In genomic region chr1:26792924-26793323, GRCh38 we compare ENCODE assay signal across 17 cellular contexts. TPM values are rescaled to one million over a fixed set of nuclear protein-coding genes. Genes with fewer than 3 reads are reported as not detected.
DNase-seq lines count a peak whose midpoint lies in the region; ATAC-seq, FAIRE-seq and TF ChIP-seq lines count a peak whose summit lies in the region.
"Had no signal": no experiment of that assay in that cellular context is flagged by ENCODE, and none has a peak within 500 bp of the region (broad histone marks: within the 10 kb centered on the region; RNA-seq: fewer than 3 reads in every experiment).

No MANE protein-coding gene starts in this region.

- no peak for DNase-seq in HepG2 (ENCODE audit: low spot score)
- no peak for DNase-seq in right lobe of liver
- DNase-seq in activated CD8-positive, alpha-beta T cell treated with anti-CD3 and anti-CD28 coated beads for 36 hours, result no peak
- no peak for DNase-seq in K562 (ENCODE audit: extremely low read depth in 1 of 4, low spot score in 3 of 4)
- DNase-seq in nephron progenitor cell, result no peak
- DNase-seq in smooth muscle cell (lab: John Stamatoyannopoulos, UW; ENCODE audit: unreplicated experiment), result no peak
- DNase-seq: C1 segment of cervical spinal cord, Caco-2, DMS153, HFFc6, NCI-H1092, NCI-H2081 treated with DMSO at 0.1 percent for 48 hours, NCI-H510A treated with DMSO at 0.1 percent for 48 hours had no signal

- TF ChIP-seq EP300 in HepG2 (IDR thresholded peaks at IDR 0.05; ENCODE audit: low read depth in 2 of 2, low read length in 2 of 2) (no peak), HepG2 (CRISPR knock-in tag; IDR thresholded peaks at IDR 0.05; ENCODE audit: borderline replicate concordance) (no peak), K562 (IDR thresholded peaks at IDR 0.05; ENCODE audit: low read length) (no peak)

- H3K4me3 Mint-ChIP-seq in activated CD8-positive, alpha-beta T cell treated with anti-CD3 and anti-CD28 coated beads for 36 hours, result no peak overlapping the region
- no peak overlapping the region for H3K4me3 Mint-ChIP-seq in stimulated activated memory B cell treated with anti-CD40 and anti-IgM and Interleukin-4, amounts not matched to agents 10 μg/mL and 1 μg/mL and 100 μg/mL, for 72 hours
- H3K4me3 Mint-ChIP-seq in nephron progenitor cell, result no peak overlapping the region
- H3K4me3 Mint-ChIP-seq: HFFc6 had no signal

- H3K36me3 ChIP-seq in HepG2 (replicated peaks in 1 of 2; ENCODE audit: control insufficient read depth in 1 of 2, insufficient read depth in 2 of 2, low read length in 2 of 2) (peaks cover 0 to 19% of the 10 kb centered on the region in 2 experiments; a peak in 3 of 5 replicates), right lobe of liver (no peaks in the 10 kb centered on the region), K562 (ENCODE audit: control insufficient read depth, insufficient read depth, low read length) (peaks cover 13% of the 10 kb centered on the region; the same call in 1 of the 3 replicates), smooth muscle cell (ENCODE audit: low read depth) (no peaks in the 10 kb centered on the region)

- peaks cover 6% of the 10 kb centered on the region for H3K79me2 ChIP-seq in HepG2 (ENCODE audit: insufficient read depth, low read length)
- peaks cover 27% of the 10 kb centered on the region for H3K79me2 ChIP-seq in K562 (ENCODE audit: control insufficient read depth, insufficient read depth, low read length)
- no peaks in the 10 kb centered on the region for H3K79me2 ChIP-seq in smooth muscle cell (ENCODE audit: low read depth)

- no peak overlapping the region for H3K9ac ChIP-seq in HepG2 (ENCODE audit: insufficient read depth, low read depth, low read length)
- H3K9ac ChIP-seq in K562 (ENCODE audit: insufficient read depth in 1 of 2, low read depth in 2 of 2, low read length in 2 of 2), result no peak overlapping the region
- H3K9ac ChIP-seq in smooth muscle cell (ENCODE audit: low read depth), result no peak overlapping the region

- H3K4me3 ChIP-seq in HepG2 (replicated peaks in 1 of 3; ENCODE audit: insufficient read depth in 1 of 3, low read depth in 2 of 3, low read length in 3 of 3) (no peak overlapping the region), right lobe of liver (no peak overlapping the region), K562 (no peak overlapping the region), smooth muscle cell (no peak overlapping the region)

- POLR2A ChIA-PET in HepG2 (lab: Yijun Ruan, JAX), result no interaction called here
- POLR2A ChIA-PET in activated CD8-positive, alpha-beta T cell treated with anti-CD3 and anti-CD28 coated beads for 36 hours (lab: Charles Lee), result no interaction called here
- POLR2A ChIA-PET in K562 (lab: Yijun Ruan, JAX), result no interaction called here

- H3K27ac ChIP-seq in HepG2 (ENCODE audit: extremely low read length, insufficient read depth, low read length) (no peak overlapping the region), right lobe of liver (no peak overlapping the region), K562 (ENCODE audit: extremely low read depth, low read depth, low read length) (no peak overlapping the region), smooth muscle cell (ENCODE audit: low read depth) (no peak overlapping the region)

- H3K9me3 ChIP-seq in HepG2 (ENCODE audit: low read length), result no peaks in the 10 kb centered on the region
- no peaks in the 10 kb centered on the region for H3K9me3 ChIP-seq in right lobe of liver
- H3K9me3 ChIP-seq in K562 (replicated peaks; ENCODE audit: control insufficient read depth, insufficient read depth, low read depth, low read length), result no peaks in the 10 kb centered on the region
- no peaks in the 10 kb centered on the region for H3K9me3 ChIP-seq in smooth muscle cell (replicated peaks; ENCODE audit: low read depth)
- H3K9me3 ChIP-seq: Caco-2 had no signal

- ATAC-seq in HepG2, result no peak
- no peak for ATAC-seq in right lobe of liver
- no peak for ATAC-seq in activated CD8-positive, alpha-beta T cell treated with anti-CD3 and anti-CD28 coated beads for 36 hours
- no peak for ATAC-seq in K562
- no peak for ATAC-seq in stimulated activated memory B cell treated with anti-CD40 and anti-IgM and Interleukin-4, amounts not matched to agents 10 μg/mL and 1 μg/mL and 100 μg/mL, for 72 hours
- ATAC-seq in GM21360 (IDR thresholded peaks at IDR 0.05; ENCODE audit: unreplicated experiment), result no peak
- ATAC-seq: Panc1 had no signal

- 98% methylated on average over 2 of the region's 2 CpGs for WGBS in HepG2 (ENCODE audit: low lambda C conversion rate)
- 85% methylated on average over 2 of the region's 2 CpGs for WGBS in right lobe of liver (ENCODE audit: insufficient coverage, low coverage, low lambda C conversion rate, missing lambda C conversion rate)
- WGBS in K562 (ENCODE audit: insufficient coverage, low coverage, missing lambda C conversion rate), result 98% methylated on average over 2 of the region's 2 CpGs
- 91% methylated on average over 2 of the region's 2 CpGs for WGBS in smooth muscle cell (ENCODE audit: low lambda C conversion rate)

- H3K4me1 ChIP-seq in HepG2 (ENCODE audit: insufficient read depth, low read length) (peaks cover 20% of the 10 kb centered on the region), right lobe of liver (peaks cover 0 to 39% (median 18%) of the 10 kb centered on the region in 4 donors), K562 (replicated peaks in 1 of 2; ENCODE audit: control insufficient read depth in 2 of 2, insufficient read depth in 2 of 2, low read length in 2 of 2) (peaks cover 25 to 57% of the 10 kb centered on the region in 2 experiments), smooth muscle cell (ENCODE audit: low read depth) (peaks cover 3% of the 10 kb centered on the region)
- H3K4me1 ChIP-seq: Caco-2 had no signal

- H2AFZ ChIP-seq in HepG2 (ENCODE audit: low read length), result no peak overlapping the region
- H2AFZ ChIP-seq in K562 (ENCODE audit: low read depth, low read length), result no peak overlapping the region
- H2AFZ ChIP-seq in smooth muscle cell (ENCODE audit: low read depth), result no peak overlapping the region

- no peaks in the 10 kb centered on the region for H3K9me3 Mint-ChIP-seq in activated CD8-positive, alpha-beta T cell treated with anti-CD3 and anti-CD28 coated beads for 36 hours
- no peaks in the 10 kb centered on the region for H3K9me3 Mint-ChIP-seq in stimulated activated memory B cell treated with anti-CD40 and anti-IgM and Interleukin-4, amounts not matched to agents 10 μg/mL and 1 μg/mL and 100 μg/mL, for 72 hours
- no peaks in the 10 kb centered on the region for H3K9me3 Mint-ChIP-seq in nephron progenitor cell
- H3K9me3 Mint-ChIP-seq: HFFc6 had no signal

- H4K20me1 ChIP-seq in HepG2 (ENCODE audit: insufficient read depth, low read length) (no peaks in the 10 kb centered on the region), K562 (replicated peaks; ENCODE audit: control insufficient read depth, insufficient read depth, low read length) (no peaks in the 10 kb centered on the region), smooth muscle cell (ENCODE audit: low read depth) (no peaks in the 10 kb centered on the region)

- peak overlapping the region; percentile 44 for H3K27ac Mint-ChIP-seq in activated CD8-positive, alpha-beta T cell treated with anti-CD3 and anti-CD28 coated beads for 36 hours
- peak overlapping the region; percentile 6 for H3K27ac Mint-ChIP-seq in stimulated activated memory B cell treated with anti-CD40 and anti-IgM and Interleukin-4, amounts not matched to agents 10 μg/mL and 1 μg/mL and 100 μg/mL, for 72 hours
- H3K27ac Mint-ChIP-seq in nephron progenitor cell, result no peak overlapping the region
- H3K27ac Mint-ChIP-seq: HFFc6 had no signal

- H3K9me1 ChIP-seq in K562 (ENCODE audit: control insufficient read depth, insufficient read depth, low read length), result no peaks in the 10 kb centered on the region

- TF ChIP-seq CTCF in HepG2 (CRISPR knock-in tag; IDR thresholded peaks at IDR 0.05) (no peak), right lobe of liver (IDR thresholded peaks at IDR 0.05) (no peak), K562 (IDR thresholded peaks at IDR 0.05 in 2 of 3, conservative IDR thresholded peaks at IDR 0.05 in 1 of 3; ENCODE audit: insufficient read depth in 2 of 3, low read depth in 1 of 3, low read length in 3 of 3) (no peak), nephron progenitor cell (IDR thresholded peaks at IDR 0.05) (no peak), smooth muscle cell (IDR thresholded peaks at IDR 0.05; ENCODE audit: borderline replicate concordance, insufficient read depth, poor library complexity, severe bottlenecking) (no peak)
- TF ChIP-seq CTCF in activated CD8-positive, alpha-beta T cell treated with anti-CD3 and anti-CD28 coated beads for 36 hours (IDR thresholded peaks at IDR 0.05), result no peak

- no peaks in the 10 kb centered on the region for H3F3A ChIP-seq in smooth muscle cell (ENCODE audit: low read depth)

- TF ChIP-seq RAD21 in HepG2 (CRISPR knock-in tag; IDR thresholded peaks at IDR 0.05), result no peak
- no peak for TF ChIP-seq RAD21 in K562 (CRISPR knock-in tag; conservative IDR thresholded peaks at IDR 0.05 in 1 of 2, IDR thresholded peaks at IDR 0.05 in 1 of 2)

- H3K4me2 ChIP-seq in HepG2 (ENCODE audit: low read depth, low read length) (no peak overlapping the region), K562 (ENCODE audit: insufficient read depth, low read length) (no peak overlapping the region), smooth muscle cell (no peak overlapping the region)

- H3K27me3 Mint-ChIP-seq in activated CD8-positive, alpha-beta T cell treated with anti-CD3 and anti-CD28 coated beads for 36 hours, result no peaks in the 10 kb centered on the region
- no peaks in the 10 kb centered on the region for H3K27me3 Mint-ChIP-seq in stimulated activated memory B cell treated with anti-CD40 and anti-IgM and Interleukin-4, amounts not matched to agents 10 μg/mL and 1 μg/mL and 100 μg/mL, for 72 hours
- H3K27me3 Mint-ChIP-seq in nephron progenitor cell (ENCODE audit: low read depth, poor library complexity), result peaks cover 3% of the 10 kb centered on the region

- H3K27me3 ChIP-seq in HepG2 (ENCODE audit: control insufficient read depth in 1 of 2, insufficient read depth in 2 of 2, low read length in 2 of 2) (no peaks in the 10 kb centered on the region; a peak in 1 of 5 replicates), right lobe of liver (no peaks in the 10 kb centered on the region), K562 (ENCODE audit: control insufficient read depth in 2 of 2, insufficient read depth in 2 of 2, low read length in 2 of 2) (no peaks in the 10 kb centered on the region), smooth muscle cell (ENCODE audit: low read depth) (no peaks in the 10 kb centered on the region)

- H3K36me3 Mint-ChIP-seq in activated CD8-positive, alpha-beta T cell treated with anti-CD3 and anti-CD28 coated beads for 36 hours (ENCODE audit: low read depth), result peaks cover 48% of the 10 kb centered on the region
- peaks cover 41% of the 10 kb centered on the region for H3K36me3 Mint-ChIP-seq in stimulated activated memory B cell treated with anti-CD40 and anti-IgM and Interleukin-4, amounts not matched to agents 10 μg/mL and 1 μg/mL and 100 μg/mL, for 72 hours
- H3K36me3 Mint-ChIP-seq in nephron progenitor cell (ENCODE audit: low read depth), result peaks cover 35% of the 10 kb centered on the region

- CTCF ChIA-PET in HepG2 (lab: Yijun Ruan, JAX; ENCODE audit: low intra/inter-chr PET ratio, low total read pairs), result no interaction called here
- CTCF ChIA-PET in activated CD8-positive, alpha-beta T cell treated with anti-CD3 and anti-CD28 coated beads for 36 hours (lab: Charles Lee), result interaction anchor here (1.2 to 1.6 kb wide), 2 partner anchors 9 to 191 kb away, joined by 3 read pairs; no protein-coding TSS in a partner anchor
- CTCF ChIA-PET in K562 (lab: Yijun Ruan, JAX; ENCODE audit: low intra/inter-chr PET ratio), result interaction anchor here (0.6 kb wide), 1 partner anchor 108 kb away, joined by 4 read pairs; no protein-coding TSS in a partner anchor

- BruUV-seq in HepG2 (replicated peaks; lab: Mats Ljungman, UMichigan), result no TSS peak
- BruUV-seq in K562 (replicated peaks; lab: Mats Ljungman, UMichigan), result no TSS peak

- TF ChIP-seq POLR2A in HepG2 (IDR thresholded peaks at IDR 0.05; ENCODE audit: insufficient read depth in 1 of 2, low read depth in 2 of 2, low read length in 2 of 2) (no peak), right lobe of liver (IDR thresholded peaks at IDR 0.05) (no peak), K562 (conservative IDR thresholded peaks at IDR 0.05) (no peak)

- FAIRE-seq in HepG2 (lab: Jason Lieb, UNC) (no peak), K562 (lab: Jason Lieb, UNC) (no peak)
- FAIRE-seq: GM12892 had no signal

- intact Hi-C loops in HepG2 (cut with micrococcal nuclease; ENCODE audit: unreplicated experiment), result no loop called here
- intact Hi-C loops in right lobe of liver (cut with DNase I), result loop anchor here (5.0 to 10.0 kb wide), 2 partner anchors 188 to 191 kb away; no protein-coding TSS in a partner anchor
- intact Hi-C loops in activated CD8-positive, alpha-beta T cell treated with anti-CD3 and anti-CD28 coated beads for 36 hours (cut with micrococcal nuclease), result no loop called here
- intact Hi-C loops in K562 (cut with micrococcal nuclease), result loop anchor here (5.0 kb wide), 1 partner anchor 84 kb away; no protein-coding TSS in a partner anchor

- in situ Hi-C loops in HepG2 (cut with HindIII; ENCODE audit: extremely low pct_ligation_motif_present, low pct_unique_long_range_greater_than_20kb) (no loop called here), K562 (cut with MboI) (no loop called here)

- H3K4me1 Mint-ChIP-seq in activated CD8-positive, alpha-beta T cell treated with anti-CD3 and anti-CD28 coated beads for 36 hours (ENCODE audit: low read depth), result peaks cover 48% of the 10 kb centered on the region
- peaks cover 28% of the 10 kb centered on the region for H3K4me1 Mint-ChIP-seq in stimulated activated memory B cell treated with anti-CD40 and anti-IgM and Interleukin-4, amounts not matched to agents 10 μg/mL and 1 μg/mL and 100 μg/mL, for 72 hours
- H3K4me1 Mint-ChIP-seq in nephron progenitor cell, result peaks cover 59% of the 10 kb centered on the region

RNA-seq across cellular contexts. Expression of gene PIGV, which starts 5.2 kb away (rescaled TPM):
- total RNA-seq in HepG2 (2016; rRNA removed; fragmentation: Illumina TruSeq; extraction: Trizol), result 7.9 and 13.5 TPM in 2 replicates
- total RNA-seq in HepG2 (2016; cell fraction: cytosol; rRNA removed; fragmentation: Illumina TruSeq; extraction: Trizol; ENCODE audit: low read depth), result 4.3 and 4.8 TPM in 2 replicates
- total RNA-seq in HepG2 (2016; cell fraction: insoluble cytoplasmic fraction; rRNA removed; fragmentation: Illumina TruSeq; extraction: Trizol), result 8.9 and 14.1 TPM in 2 replicates
- 9.7 and 9.9 TPM in 2 replicates for total RNA-seq in HepG2 (2016; cell fraction: membrane; rRNA removed; fragmentation: Illumina TruSeq; extraction: Trizol)
- total RNA-seq in HepG2 (2016; cell fraction: nucleus; rRNA removed; fragmentation: Illumina TruSeq; extraction: Trizol), result 14.6 and 15.0 TPM in 2 replicates
- polyA plus RNA-seq in HepG2 (2011; rRNA removed), result 22.7 and 26.0 TPM in 2 replicates
- polyA plus RNA-seq in HepG2 (2011; cell fraction: cytosol; rRNA removed), result 21.0 and 27.5 TPM in 2 replicates
- polyA plus RNA-seq in HepG2 (2011; cell fraction: nucleus; rRNA removed), result 14.3 and 18.5 TPM in 2 replicates
- polyA plus RNA-seq in HepG2 (2012), result 13.6 and 14.8 TPM in 2 replicates
- 2.9 and 4.4 TPM in 2 replicates for polyA plus RNA-seq in HepG2 (2016; cell fraction: cytosol; fragmentation: Illumina TruSeq; extraction: Trizol; ENCODE audit: low read depth)
- polyA plus RNA-seq in HepG2 (2016; cell fraction: insoluble cytoplasmic fraction; fragmentation: Illumina TruSeq; extraction: Trizol; ENCODE audit: low read depth), result 6.7 and 7.2 TPM in 2 replicates
- polyA plus RNA-seq in HepG2 (2016; cell fraction: membrane; fragmentation: Illumina TruSeq; extraction: Trizol; ENCODE audit: low read depth), result 5.3 and 7.0 TPM in 2 replicates
- polyA plus RNA-seq in HepG2 (2016; cell fraction: nucleus; fragmentation: Illumina TruSeq; extraction: Trizol; ENCODE audit: insufficient read depth, low read depth), result 16.2 and 17.4 TPM in 2 replicates
- 41.6 and 80.7 TPM in 2 replicates for polyA minus RNA-seq in HepG2 (2011; rRNA and poly(A)+ RNA removed; ENCODE audit: low replicate concordance)
- 15.5 and 15.7 TPM in 2 replicates for polyA minus RNA-seq in HepG2 (2011; cell fraction: cytosol; rRNA and poly(A)+ RNA removed)
- polyA minus RNA-seq in HepG2 (2011; cell fraction: nucleus; rRNA and poly(A)+ RNA removed), result 11.7 and 14.5 TPM in 2 replicates
- 10 to 100 TPM; 13.2 to 27.8 (median 19.2) TPM for total RNA-seq in right lobe of liver
- 10 to 100 TPM; 21.2 to 23.9 TPM for total RNA-seq in activated CD8-positive, alpha-beta T cell treated with anti-CD3 and anti-CD28 coated beads for 36 hours
- 20.0 and 33.4 TPM in 2 replicates for total RNA-seq in K562 (2011; cell fraction: chromatin; rRNA removed; ENCODE audit: low replicate concordance)
- total RNA-seq in K562 (2011; cell fraction: nucleolus; rRNA removed), result 34.2 and 35.1 TPM in 2 replicates
- total RNA-seq in K562 (2011; cell fraction: nucleoplasm; rRNA removed), result 38.2 and 47.9 TPM in 2 replicates
- total RNA-seq in K562 (2014; rRNA removed), result 8.4 and 11.3 TPM in 2 replicates
- 11.0 and 11.1 TPM in 2 replicates for total RNA-seq in K562 (2014; rRNA removed; fragmentation: Illumina TruSeq; extraction: Trizol)
- total RNA-seq in K562 (2015; rRNA removed; fragmentation: Illumina TruSeq; extraction: Trizol), result 12.0 and 12.2 TPM in 2 replicates
- total RNA-seq in K562 (2021), result 11.2 and 14.7 TPM in 2 replicates
- polyA plus RNA-seq in K562 (2011; rRNA removed), result 21.8 and 25.5 TPM in 2 replicates
- 27.4 and 41.1 TPM in 2 replicates for polyA plus RNA-seq in K562 (2011; cell fraction: cytosol; rRNA removed)
- polyA plus RNA-seq in K562 (2011; cell fraction: nucleus; rRNA removed), result 33.7 and 36.0 TPM in 2 replicates
- 14.0 and 14.4 TPM in 2 replicates for polyA plus RNA-seq in K562 (2012)
- 10.8 and 12.7 TPM in 2 replicates for polyA plus RNA-seq in K562 (2014; fragmentation: Illumina TruSeq; extraction: Trizol)
- 10 to 100 TPM; 11.3 to 11.7 TPM for polyA plus RNA-seq in K562 (2014; fragmentation: Nextera tagmentation; extraction: Ambion mirVana)
- 9.3 and 9.4 TPM in 2 replicates for polyA plus RNA-seq in K562 (2014; rRNA removed)
- polyA minus RNA-seq in K562 (2011; rRNA and poly(A)+ RNA removed), result 21.7 and 27.4 TPM in 2 replicates
- polyA minus RNA-seq in K562 (2011; cell fraction: cytosol; rRNA and poly(A)+ RNA removed), result 8.1 and 9.8 TPM in 2 replicates
- polyA minus RNA-seq in K562 (2011; cell fraction: nucleus; rRNA and poly(A)+ RNA removed), result 10.8 and 16.6 TPM in 2 replicates
- 9.9 and 13.8 TPM in 2 replicates for total RNA-seq in smooth muscle cell
- 8.7 and 9.4 TPM in 2 replicates for polyA plus RNA-seq in smooth muscle cell

RNA-seq across cellular contexts. Expression of gene ZDHHC18, which starts 33.6 kb away (rescaled TPM):
- total RNA-seq in HepG2 (2016; rRNA removed; fragmentation: Illumina TruSeq; extraction: Trizol) (9.0 and 13.2 TPM in 2 replicates), right lobe of liver (10 to 100 TPM in 5 of 6 experiments, 1 to 10 TPM in 1; 9.6 to 16.9 (median 14.1) TPM), K562 (2014; rRNA removed) (8.2 and 12.4 TPM in 2 replicates), K562 (2014; rRNA removed; fragmentation: Illumina TruSeq; extraction: Trizol) (9.5 and 15.5 TPM in 2 replicates), K562 (2015; rRNA removed; fragmentation: Illumina TruSeq; extraction: Trizol) (13.3 and 15.8 TPM in 2 replicates), K562 (2021) (27.4 and 28.9 TPM in 2 replicates), smooth muscle cell (16.7 and 52.5 TPM in 2 replicates)
- total RNA-seq in HepG2 (2016; cell fraction: cytosol; rRNA removed; fragmentation: Illumina TruSeq; extraction: Trizol; ENCODE audit: low read depth), result 6.6 and 7.7 TPM in 2 replicates
- total RNA-seq in HepG2 (2016; cell fraction: insoluble cytoplasmic fraction; rRNA removed; fragmentation: Illumina TruSeq; extraction: Trizol), result 7.9 and 11.9 TPM in 2 replicates
- total RNA-seq in HepG2 (2016; cell fraction: membrane; rRNA removed; fragmentation: Illumina TruSeq; extraction: Trizol), result 21.8 and 26.5 TPM in 2 replicates
- total RNA-seq in HepG2 (2016; cell fraction: nucleus; rRNA removed; fragmentation: Illumina TruSeq; extraction: Trizol), result 9.5 and 10.6 TPM in 2 replicates
- polyA plus RNA-seq in HepG2 (2011; rRNA removed) (35.3 and 40.6 TPM in 2 replicates), K562 (2011; rRNA removed) (31.6 and 51.2 TPM in 2 replicates), K562 (2014; fragmentation: Illumina TruSeq; extraction: Trizol) (31.0 and 35.6 TPM in 2 replicates), K562 (2014; fragmentation: Nextera tagmentation; extraction: Ambion mirVana) (under 1 TPM; 0.42 to 0.45 TPM), K562 (2014; rRNA removed) (23.7 and 27.8 TPM in 2 replicates), smooth muscle cell (20.3 and 20.8 TPM in 2 replicates)
- 29.0 and 30.0 TPM in 2 replicates for polyA plus RNA-seq in HepG2 (2011; cell fraction: cytosol; rRNA removed)
- 32.6 and 39.8 TPM in 2 replicates for polyA plus RNA-seq in HepG2 (2011; cell fraction: nucleus; rRNA removed)
- polyA plus RNA-seq in HepG2 (2012), result 12.9 and 16.3 TPM in 2 replicates
- polyA plus RNA-seq in HepG2 (2016; cell fraction: cytosol; fragmentation: Illumina TruSeq; extraction: Trizol; ENCODE audit: low read depth), result 13.9 and 14.2 TPM in 2 replicates
- polyA plus RNA-seq in HepG2 (2016; cell fraction: insoluble cytoplasmic fraction; fragmentation: Illumina TruSeq; extraction: Trizol; ENCODE audit: low read depth), result 13.2 and 16.6 TPM in 2 replicates
- polyA plus RNA-seq in HepG2 (2016; cell fraction: membrane; fragmentation: Illumina TruSeq; extraction: Trizol; ENCODE audit: low read depth), result 30.8 and 32.0 TPM in 2 replicates
- polyA plus RNA-seq in HepG2 (2016; cell fraction: nucleus; fragmentation: Illumina TruSeq; extraction: Trizol; ENCODE audit: insufficient read depth, low read depth), result 19.3 and 23.8 TPM in 2 replicates
- polyA minus RNA-seq in HepG2 (2011; rRNA and poly(A)+ RNA removed; ENCODE audit: low replicate concordance), result 33.5 and 53.0 TPM in 2 replicates
- polyA minus RNA-seq in HepG2 (2011; cell fraction: cytosol; rRNA and poly(A)+ RNA removed), result 11.3 and 14.6 TPM in 2 replicates
- polyA minus RNA-seq in HepG2 (2011; cell fraction: nucleus; rRNA and poly(A)+ RNA removed), result 8.4 and 8.7 TPM in 2 replicates
- total RNA-seq in activated CD8-positive, alpha-beta T cell treated with anti-CD3 and anti-CD28 coated beads for 36 hours, result 10 to 100 TPM; 55.0 to 61.3 TPM
- total RNA-seq in K562 (2011; cell fraction: chromatin; rRNA removed; ENCODE audit: low replicate concordance), result 27.0 and 63.1 TPM in 2 replicates
- 34.0 and 36.3 TPM in 2 replicates for total RNA-seq in K562 (2011; cell fraction: nucleolus; rRNA removed)
- 42.0 and 65.9 TPM in 2 replicates for total RNA-seq in K562 (2011; cell fraction: nucleoplasm; rRNA removed)
- 57.8 and 57.9 TPM in 2 replicates for polyA plus RNA-seq in K562 (2011; cell fraction: cytosol; rRNA removed)
- 92.6 and 97.0 TPM in 2 replicates for polyA plus RNA-seq in K562 (2011; cell fraction: nucleus; rRNA removed)
- polyA plus RNA-seq in K562 (2012), result 20.4 and 29.5 TPM in 2 replicates
- polyA minus RNA-seq in K562 (2011; rRNA and poly(A)+ RNA removed), result 22.2 and 27.6 TPM in 2 replicates
- 25.9 and 31.9 TPM in 2 replicates for polyA minus RNA-seq in K562 (2011; cell fraction: cytosol; rRNA and poly(A)+ RNA removed)
- polyA minus RNA-seq in K562 (2011; cell fraction: nucleus; rRNA and poly(A)+ RNA removed), result 9.8 and 16.1 TPM in 2 replicates

Comparison
In these comparisons a context has a peak if more than half of its experiments do, and no peak if none do; other contexts are left out.
1. intact Hi-C loops: an anchor here in right lobe of liver (5.0 to 10.0 kb wide) and K562 (5.0 kb wide); none called in HepG2 and activated CD8-positive, alpha-beta T cell treated with anti-CD3 and anti-CD28 coated beads for 36 hours.
2. Of the 241 proteins assayed by ChIP-seq in both HepG2 and K562: peak only in HepG2: MAFK; only in K562: none; in both: MAFF; in neither: 239.